1 cellular context compared by ENCODE assay signal in the genomic region with DNA sequence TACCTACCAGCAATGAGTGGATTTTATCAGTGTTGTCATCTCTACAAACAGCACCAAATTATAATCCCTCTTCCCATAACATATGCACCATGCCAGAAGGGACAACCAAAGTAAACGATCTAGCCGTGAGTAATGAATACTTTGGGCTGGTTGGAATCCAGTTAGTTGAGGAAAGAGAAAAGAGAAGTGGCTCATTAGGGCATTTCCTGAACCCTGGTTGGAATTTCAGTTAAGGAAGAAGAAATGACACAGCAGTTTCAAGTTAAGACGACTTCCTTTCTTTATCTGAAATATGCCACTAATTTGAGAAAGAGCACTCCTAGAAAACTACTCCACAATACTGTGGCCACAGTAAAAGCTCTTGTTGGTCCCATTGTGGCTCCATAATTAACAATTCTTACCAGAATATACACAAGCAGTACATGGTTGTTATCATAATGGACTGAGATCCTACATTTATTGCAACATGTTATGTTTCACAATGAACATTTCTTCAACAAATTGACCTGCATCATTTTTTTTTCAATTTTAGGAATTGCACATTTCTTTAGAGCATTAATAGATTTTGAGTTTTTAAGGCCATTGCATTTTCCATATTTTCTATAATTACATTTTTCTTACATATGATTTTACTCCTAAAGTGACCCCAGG.
TF ChIP-seq lines count a peak whose summit lies in the region.

A gene with protein sequence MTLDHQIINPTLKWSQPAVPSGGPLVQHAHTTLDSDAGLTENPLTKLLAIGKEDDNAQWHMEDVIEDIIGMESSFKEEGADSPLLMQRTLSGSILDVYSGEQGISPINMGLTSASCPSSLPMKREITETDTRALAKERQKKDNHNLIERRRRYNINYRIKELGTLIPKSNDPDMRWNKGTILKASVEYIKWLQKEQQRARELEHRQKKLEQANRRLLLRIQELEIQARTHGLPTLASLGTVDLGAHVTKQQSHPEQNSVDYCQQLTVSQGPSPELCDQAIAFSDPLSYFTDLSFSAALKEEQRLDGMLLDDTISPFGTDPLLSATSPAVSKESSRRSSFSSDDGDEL (minus strand): TSS at position 138 of the 651 bp plus-strand sequence. CDS start 46,322 bp downstream, outside the sequence.

TF ChIP-seq in HepG2, 621 proteins besides CTCF, POLR2A, EP300 and RAD21 (continued from another document):
- TF ChIP-seq, protein P1, sequence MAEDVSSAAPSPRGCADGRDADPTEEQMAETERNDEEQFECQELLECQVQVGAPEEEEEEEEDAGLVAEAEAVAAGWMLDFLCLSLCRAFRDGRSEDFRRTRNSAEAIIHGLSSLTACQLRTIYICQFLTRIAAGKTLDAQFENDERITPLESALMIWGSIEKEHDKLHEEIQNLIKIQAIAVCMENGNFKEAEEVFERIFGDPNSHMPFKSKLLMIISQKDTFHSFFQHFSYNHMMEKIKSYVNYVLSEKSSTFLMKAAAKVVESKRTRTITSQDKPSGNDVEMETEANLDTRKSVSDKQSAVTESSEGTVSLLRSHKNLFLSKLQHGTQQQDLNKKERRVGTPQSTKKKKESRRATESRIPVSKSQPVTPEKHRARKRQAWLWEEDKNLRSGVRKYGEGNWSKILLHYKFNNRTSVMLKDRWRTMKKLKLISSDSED (CRISPR knock-in tag; IDR thresholded peaks at IDR 0.05), result no peak
- TF ChIP-seq, protein P2, sequence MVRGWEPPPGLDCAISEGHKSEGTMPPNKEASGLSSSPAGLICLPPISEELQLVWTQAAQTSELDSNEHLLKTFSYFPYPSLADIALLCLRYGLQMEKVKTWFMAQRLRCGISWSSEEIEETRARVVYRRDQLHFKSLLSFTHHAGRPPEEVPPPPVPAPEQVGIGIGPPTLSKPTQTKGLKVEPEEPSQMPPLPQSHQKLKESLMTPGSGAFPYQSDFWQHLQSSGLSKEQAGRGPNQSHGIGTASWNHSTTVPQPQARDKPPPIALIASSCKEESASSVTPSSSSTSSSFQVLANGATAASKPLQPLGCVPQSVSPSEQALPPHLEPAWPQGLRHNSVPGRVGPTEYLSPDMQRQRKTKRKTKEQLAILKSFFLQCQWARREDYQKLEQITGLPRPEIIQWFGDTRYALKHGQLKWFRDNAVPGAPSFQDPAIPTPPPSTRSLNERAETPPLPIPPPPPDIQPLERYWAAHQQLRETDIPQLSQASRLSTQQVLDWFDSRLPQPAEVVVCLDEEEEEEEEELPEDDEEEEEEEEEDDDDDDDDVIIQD (CRISPR knock-in tag; IDR thresholded peaks at IDR 0.05; ENCODE audit: low read depth), result no peak
- TF ChIP-seq, protein P3, sequence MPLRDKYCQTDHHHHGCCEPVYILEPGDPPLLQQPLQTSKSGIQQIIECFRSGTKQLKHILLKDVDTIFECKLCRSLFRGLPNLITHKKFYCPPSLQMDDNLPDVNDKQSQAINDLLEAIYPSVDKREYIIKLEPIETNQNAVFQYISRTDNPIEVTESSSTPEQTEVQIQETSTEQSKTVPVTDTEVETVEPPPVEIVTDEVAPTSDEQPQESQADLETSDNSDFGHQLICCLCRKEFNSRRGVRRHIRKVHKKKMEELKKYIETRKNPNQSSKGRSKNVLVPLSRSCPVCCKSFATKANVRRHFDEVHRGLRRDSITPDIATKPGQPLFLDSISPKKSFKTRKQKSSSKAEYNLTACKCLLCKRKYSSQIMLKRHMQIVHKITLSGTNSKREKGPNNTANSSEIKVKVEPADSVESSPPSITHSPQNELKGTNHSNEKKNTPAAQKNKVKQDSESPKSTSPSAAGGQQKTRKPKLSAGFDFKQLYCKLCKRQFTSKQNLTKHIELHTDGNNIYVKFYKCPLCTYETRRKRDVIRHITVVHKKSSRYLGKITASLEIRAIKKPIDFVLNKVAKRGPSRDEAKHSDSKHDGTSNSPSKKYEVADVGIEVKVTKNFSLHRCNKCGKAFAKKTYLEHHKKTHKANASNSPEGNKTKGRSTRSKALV (CRISPR knock-in tag; IDR thresholded peaks at IDR 0.05), result no peak
- TF ChIP-seq, protein P4, sequence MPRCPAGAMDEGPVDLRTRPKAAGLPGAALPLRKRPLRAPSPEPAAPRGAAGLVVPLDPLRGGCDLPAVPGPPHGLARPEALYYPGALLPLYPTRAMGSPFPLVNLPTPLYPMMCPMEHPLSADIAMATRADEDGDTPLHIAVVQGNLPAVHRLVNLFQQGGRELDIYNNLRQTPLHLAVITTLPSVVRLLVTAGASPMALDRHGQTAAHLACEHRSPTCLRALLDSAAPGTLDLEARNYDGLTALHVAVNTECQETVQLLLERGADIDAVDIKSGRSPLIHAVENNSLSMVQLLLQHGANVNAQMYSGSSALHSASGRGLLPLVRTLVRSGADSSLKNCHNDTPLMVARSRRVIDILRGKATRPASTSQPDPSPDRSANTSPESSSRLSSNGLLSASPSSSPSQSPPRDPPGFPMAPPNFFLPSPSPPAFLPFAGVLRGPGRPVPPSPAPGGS (CRISPR knock-in tag; IDR thresholded peaks at IDR 0.05), result no peak
- TF ChIP-seq ETV6 (CRISPR knock-in tag; conservative IDR thresholded peaks at IDR 0.05), result no peak
